In the genomic region with DNA sequence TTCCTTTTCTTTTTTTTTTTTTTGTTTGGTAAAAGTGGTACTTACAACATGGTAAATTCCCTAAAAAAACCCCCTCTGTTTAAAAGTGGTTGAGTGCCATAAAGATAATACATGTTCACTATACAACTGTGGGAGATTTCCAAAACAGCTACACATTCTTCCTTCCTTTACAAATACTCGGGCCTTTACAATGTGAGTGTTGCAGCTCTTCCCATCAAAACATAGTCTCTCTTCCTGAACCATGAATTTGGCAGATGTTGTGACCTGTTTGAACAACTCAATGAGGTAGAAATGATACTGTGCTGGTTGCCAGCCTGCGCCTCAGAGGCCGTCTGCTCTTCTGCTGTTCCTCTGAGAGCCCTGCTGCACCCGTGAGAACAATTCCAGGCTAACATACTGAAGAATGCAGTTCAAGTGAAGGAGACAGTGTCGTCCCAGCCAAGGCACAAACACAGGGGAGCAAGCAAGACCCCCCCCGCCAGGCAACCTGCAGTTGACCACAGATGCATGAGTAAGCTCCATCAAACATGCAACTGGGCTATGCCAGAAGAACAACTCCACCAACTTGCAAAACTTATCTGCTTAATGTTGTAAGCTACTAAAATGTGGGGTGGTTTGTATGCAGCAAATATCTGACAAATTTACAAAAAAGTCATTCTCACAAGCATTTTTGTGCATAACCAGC, we compare ENCODE assay signal across 30 cellular contexts.
A peak's percentile ranks its signal among the peaks of the same experiment; 100 is the strongest.
DNase-seq lines count a peak whose midpoint lies in the region; ATAC-seq, FAIRE-seq and TF ChIP-seq lines count a peak whose summit lies in the region.
"Had no signal": no experiment of that assay in that cellular context is flagged by ENCODE, and none has a peak within 500 bp of the region (broad histone marks: within the 10 kb centered on the region; RNA-seq: fewer than 3 reads in every experiment).

No MANE protein-coding gene starts in this region.

- no peak overlapping the region for H3K27ac Mint-ChIP-seq in GM23338
- H3K27ac Mint-ChIP-seq in effector memory CD8-positive, alpha-beta T cell = no peak overlapping the region
- H3K27ac Mint-ChIP-seq: activated naive CD8-positive, alpha-beta T cell; CD4-positive, CD25-positive, alpha-beta regulatory T cell; IgD-negative memory B cell; mesothelial cell of epicardium had no signal

- H3K4me3 ChIP-seq in GM23338 = no peak overlapping the region
- no peak overlapping the region for H3K4me3 ChIP-seq in fibroblast of the aortic adventitia (ENCODE audit: low read depth, low read length)
- no peak overlapping the region for H3K4me3 ChIP-seq in thyroid gland (replicated peaks in 1 of 3)
- H3K4me3 ChIP-seq: GM23248, PC-9, prostate gland had no signal

- H3K27ac ChIP-seq in GM23338 (ENCODE audit: low read depth) = no peak overlapping the region
- H3K27ac ChIP-seq in thyroid gland = no peak overlapping the region
- H3K27ac ChIP-seq: epithelial cell of prostate, GM23248, neutrophil, PC-9, prostate gland had no signal

- H3K4me1 Mint-ChIP-seq in GM23338 = no peaks in the 10 kb centered on the region
- no peaks in the 10 kb centered on the region for H3K4me1 Mint-ChIP-seq in effector memory CD8-positive, alpha-beta T cell (ENCODE audit: low read depth in 2 of 2)
- H3K4me1 Mint-ChIP-seq: CD4-positive, CD25-positive, alpha-beta regulatory T cell; IgD-negative memory B cell had no signal

- H3K4me2 ChIP-seq in GM23338 = no peak overlapping the region
- H3K4me2 ChIP-seq: PC-9 had no signal

- FAIRE-seq in RCC 7860 (lab: Jason Lieb, UNC) = peak; percentile 66
- FAIRE-seq: colon, kidney had no signal

- no peaks in the 10 kb centered on the region for H3K9me3 Mint-ChIP-seq in GM23338
- peaks cover 0 to 5% of the 10 kb centered on the region in 2 donors for H3K9me3 Mint-ChIP-seq in effector memory CD8-positive, alpha-beta T cell

- TF ChIP-seq POLR2A in thyroid gland (IDR thresholded peaks at IDR 0.05) = no peak

- H3K79me2 ChIP-seq in GM23338 (replicated peaks; ENCODE audit: insufficient read depth) = no peaks in the 10 kb centered on the region

- H2AFZ ChIP-seq in GM23338 = peak overlapping the region; percentile 79; the same call in 1 of the 2 replicates
- H2AFZ ChIP-seq: GM23248, PC-9 had no signal

- H3K4me3 Mint-ChIP-seq in GM23338 = no peak overlapping the region
- H3K4me3 Mint-ChIP-seq in effector memory CD8-positive, alpha-beta T cell = no peak overlapping the region
- H3K4me3 Mint-ChIP-seq: activated naive CD8-positive, alpha-beta T cell; CD4-positive, CD25-positive, alpha-beta regulatory T cell; IgD-negative memory B cell; mesothelial cell of epicardium had no signal

- DNase-seq in GM23338 (ENCODE audit: low spot score) (no peak), RCC 7860 (ENCODE audit: low spot score) (peak; percentile 44), fibroblast of the aortic adventitia (ENCODE audit: low read depth) (peak; percentile 27), thyroid gland (peak; percentile 13 to 24), DMS53 treated with DMSO at 0.1 percent for 48 hours (lab: John Stamatoyannopoulos, UW; ENCODE audit: unreplicated experiment) (no peak)
- no peak for DNase-seq in effector memory CD8-positive, alpha-beta T cell
- DNase-seq in activated CD4-positive, CD25-positive, alpha-beta regulatory T cell treated with anti-CD3 and anti-CD28 coated beads, Interleukin-2, amount 50 U/mL, for 72 hours = no peak
- DNase-seq: activated CD4-positive, alpha-beta T cell treated with anti-CD3 and anti-CD28 coated beads for 48 hours; activated effector memory CD4-positive, alpha-beta T cell treated with anti-CD3 and anti-CD28 coated beads, Interleukin-2, amount 50 U/mL, for 16 hours; AML-193; anterior cingulate cortex; Calu3; CD4-positive, CD25-positive, alpha-beta regulatory T cell; DND-41; effector CD4-positive, alpha-beta T cell; glutamatergic neuron; GM23248; kidney; NCI-H1930; NCI-H526 treated with DMSO at 0.1 percent for 48 hours; PC-9; SHP77; stimulated activated CD4-positive, alpha-beta T cell treated with anti-CD3 and anti-CD28 coated beads, Interleukin-4, amount 100 ng/mL, for 1 hour had no signal

- H3K36me3 Mint-ChIP-seq in GM23338 (ENCODE audit: low read depth) = no peaks in the 10 kb centered on the region
- no peaks in the 10 kb centered on the region for H3K36me3 Mint-ChIP-seq in effector memory CD8-positive, alpha-beta T cell (ENCODE audit: insufficient read depth)
- H3K36me3 Mint-ChIP-seq: activated naive CD8-positive, alpha-beta T cell; CD4-positive, CD25-positive, alpha-beta regulatory T cell; mesothelial cell of epicardium had no signal

- intact Hi-C loops in thyroid gland (cut with DNase I) = no loop called here

- no peak for ATAC-seq in GM23338
- no peak for ATAC-seq in effector memory CD8-positive, alpha-beta T cell (replicated peaks)

- H3K36me3 ChIP-seq in GM23338 (ENCODE audit: insufficient read depth) (no peaks in the 10 kb centered on the region), thyroid gland (no peaks in the 10 kb centered on the region)
- H3K36me3 ChIP-seq: neutrophil, prostate gland had no signal

- no peaks in the 10 kb centered on the region for H3F3A ChIP-seq in GM23338 (replicated peaks; ENCODE audit: low read depth)

- no peaks in the 10 kb centered on the region for H4K20me1 ChIP-seq in GM23338 (replicated peaks; ENCODE audit: insufficient read depth)

- no peaks in the 10 kb centered on the region for H3K9me3 ChIP-seq in thyroid gland
- H3K9me3 ChIP-seq: neutrophil, prostate gland had no signal

- H3K4me1 ChIP-seq in GM23338 (ENCODE audit: insufficient read depth) (no peaks in the 10 kb centered on the region), thyroid gland (peaks cover 0 to 2% of the 10 kb centered on the region in 2 donors)
- H3K4me1 ChIP-seq: prostate gland had no signal

- H3K9me2 ChIP-seq in GM23338 (ENCODE audit: insufficient read depth) = no peaks in the 10 kb centered on the region; the same call in 1 of the 2 replicates

- no peaks in the 10 kb centered on the region for H3K27me3 ChIP-seq in GM23338 (ENCODE audit: insufficient read depth)
- no peaks in the 10 kb centered on the region for H3K27me3 ChIP-seq in thyroid gland
- H3K27me3 ChIP-seq: neutrophil had no signal

- peaks cover 1% of the 10 kb centered on the region for H3K27me3 Mint-ChIP-seq in GM23338 (ENCODE audit: insufficient read depth, low read depth, poor library complexity)
- no peaks in the 10 kb centered on the region for H3K27me3 Mint-ChIP-seq in effector memory CD8-positive, alpha-beta T cell
- H3K27me3 Mint-ChIP-seq: activated naive CD8-positive, alpha-beta T cell; CD4-positive, CD25-positive, alpha-beta regulatory T cell; IgD-negative memory B cell had no signal

- WGBS in thyroid gland, 2 donors = 21 to 36% methylated on average over 4 to 6 of the region's 6 CpGs

- TF ChIP-seq CTCF in GM23338 (conservative IDR thresholded peaks at IDR 0.05; ENCODE audit: low read depth in 2 of 2) (no peak), fibroblast of the aortic adventitia (IDR thresholded peaks at IDR 0.05; ENCODE audit: insufficient read depth, low read length) (no peak), thyroid gland (IDR thresholded peaks at IDR 0.05) (no peak)

TF ChIP-seq in GM23338, 12 proteins besides CTCF, POLR2A, EP300 and RAD21 (continues in another document):
- TF ChIP-seq STAT1 (IDR thresholded peaks at IDR 0.05; ENCODE audit: unreplicated experiment) (no peak), EZH2 (IDR thresholded peaks at IDR 0.05; ENCODE audit: low read depth, unreplicated experiment) (no peak), CREB1 (CRISPR knock-in tag; IDR thresholded peaks at IDR 0.05; ENCODE audit: low read depth) (no peak)

Comparison
In these comparisons a context has a peak if more than half of its experiments do, and no peak if none do; other contexts are left out.
1. DNase-seq: peak in RCC 7860 (single experiment), fibroblast of the aortic adventitia (single experiment) and thyroid gland (2 of 2); none in GM23338 (single experiment), effector memory CD8-positive, alpha-beta T cell (0 of 3), activated CD4-positive, CD25-positive, alpha-beta regulatory T cell treated with anti-CD3 and anti-CD28 coated beads, Interleukin-2, amount 50 U/mL, for 72 hours (single experiment) and DMS53 treated with DMSO at 0.1 percent for 48 hours (single experiment).